Comparison of ENCODE assay signal across 10 cellular contexts in the genomic region with DNA sequence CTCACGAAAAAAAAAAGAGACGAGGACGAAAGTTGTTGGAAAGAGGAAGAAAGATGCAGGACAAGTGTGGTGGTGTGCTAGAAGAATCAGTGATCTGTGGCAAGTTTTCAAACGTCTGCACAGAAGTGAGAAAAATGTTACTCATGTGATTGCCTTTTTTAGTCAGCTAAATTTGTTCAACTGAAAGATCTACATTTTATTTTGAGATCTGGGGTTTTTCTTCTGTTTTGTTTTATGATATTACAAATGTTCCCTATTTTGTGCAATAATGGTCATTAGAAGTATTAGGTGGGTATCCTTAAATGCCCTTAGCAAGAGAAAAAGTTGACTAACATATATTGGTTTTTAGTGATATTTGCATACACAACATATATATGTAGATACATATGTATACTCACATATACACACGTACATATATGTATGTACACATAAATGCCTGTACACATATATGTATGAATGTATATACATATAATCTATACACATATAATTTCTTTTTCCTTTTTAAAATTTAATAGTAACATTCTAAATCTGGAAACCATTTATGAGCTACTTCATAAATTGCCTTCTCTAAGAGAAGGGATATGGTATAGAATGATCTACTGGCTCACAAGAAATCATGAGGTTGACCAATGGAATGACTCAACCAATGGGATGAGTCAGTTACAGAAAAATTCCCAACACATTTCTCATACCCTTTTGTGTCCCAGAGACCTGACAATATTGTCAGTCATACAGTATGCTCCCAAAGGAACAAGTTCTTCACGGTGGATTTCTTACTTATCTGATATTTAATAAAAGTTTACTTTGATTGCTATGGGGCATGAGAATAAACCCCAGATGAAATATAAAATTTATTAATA. TPM values are rescaled to one million over a fixed set of nuclear protein-coding genes. Genes with fewer than 3 reads are reported as not detected.
DNase-seq lines count a peak whose midpoint lies in the region; ATAC-seq and TF ChIP-seq lines count a peak whose summit lies in the region.
"Had no signal": no experiment of that assay in that cellular context is flagged by ENCODE, and none has a peak within 500 bp of the region (broad histone marks: within the 10 kb centered on the region; RNA-seq: fewer than 3 reads in every experiment).

No MANE protein-coding gene starts in this region.

- H3K36me3 ChIP-seq in MG63, result no peaks in the 10 kb centered on the region
- H3K36me3 ChIP-seq: Peyer's patch had no signal

- H3K4me3 ChIP-seq in cardiac fibroblast (replicated peaks in 1 of 2; ENCODE audit: low read depth in 2 of 2, low read length in 2 of 2), result no peak overlapping the region
- H3K4me3 ChIP-seq in MG63, result no peak overlapping the region
- H3K4me3 ChIP-seq: Peyer's patch had no signal

- peak; percentile 87 for ATAC-seq in GM21390 (IDR thresholded peaks at IDR 0.05; ENCODE audit: unreplicated experiment)
- ATAC-seq in HG03460 (IDR thresholded peaks at IDR 0.05; ENCODE audit: unreplicated experiment), result peak; percentile 79

- no peaks in the 10 kb centered on the region for H3K9me3 ChIP-seq in MG63
- H3K9me3 ChIP-seq: Peyer's patch had no signal

- no peaks in the 10 kb centered on the region for H3K27me3 ChIP-seq in MG63
- H3K27me3 ChIP-seq: Peyer's patch had no signal

- no peak for TF ChIP-seq CTCF in cardiac fibroblast (IDR thresholded peaks at IDR 0.05; ENCODE audit: low read depth, low read length)

- DNase-seq in AG20443 (ENCODE audit: low spot score) (peak; percentile 63), cardiac fibroblast (ENCODE audit: low read depth in 2 of 2) (peak; percentile 32 to 91), NCI-H774 (lab: John Stamatoyannopoulos, UW) (no peak), NCI-H524 (lab: John Stamatoyannopoulos, UW) (no peak), NCI-H69 (lab: John Stamatoyannopoulos, UW) (no peak), MG63 (no peak)
- DNase-seq: DND-41, Peyer's patch had no signal

RNA-seq across cellular contexts. Expression of gene SLC39A12, which starts 38.4 kb away (rescaled TPM):
- total RNA-seq in MG63 (2014; rRNA removed; shearing (Covaris generic); ENCODE audit: low replicate concordance), result 0.23 TPM in 1 of 2 replicates, not detected in the other

Comparison
In these comparisons a context has a peak if more than half of its experiments do, and no peak if none do; other contexts are left out.
1. DNase-seq: peak in AG20443 (single experiment) and cardiac fibroblast (2 of 2); none in NCI-H774 (single experiment), NCI-H524 (0 of 2), NCI-H69 (single experiment) and MG63 (single experiment).